8 cellular contexts compared by ENCODE assay signal in the genomic region with DNA sequence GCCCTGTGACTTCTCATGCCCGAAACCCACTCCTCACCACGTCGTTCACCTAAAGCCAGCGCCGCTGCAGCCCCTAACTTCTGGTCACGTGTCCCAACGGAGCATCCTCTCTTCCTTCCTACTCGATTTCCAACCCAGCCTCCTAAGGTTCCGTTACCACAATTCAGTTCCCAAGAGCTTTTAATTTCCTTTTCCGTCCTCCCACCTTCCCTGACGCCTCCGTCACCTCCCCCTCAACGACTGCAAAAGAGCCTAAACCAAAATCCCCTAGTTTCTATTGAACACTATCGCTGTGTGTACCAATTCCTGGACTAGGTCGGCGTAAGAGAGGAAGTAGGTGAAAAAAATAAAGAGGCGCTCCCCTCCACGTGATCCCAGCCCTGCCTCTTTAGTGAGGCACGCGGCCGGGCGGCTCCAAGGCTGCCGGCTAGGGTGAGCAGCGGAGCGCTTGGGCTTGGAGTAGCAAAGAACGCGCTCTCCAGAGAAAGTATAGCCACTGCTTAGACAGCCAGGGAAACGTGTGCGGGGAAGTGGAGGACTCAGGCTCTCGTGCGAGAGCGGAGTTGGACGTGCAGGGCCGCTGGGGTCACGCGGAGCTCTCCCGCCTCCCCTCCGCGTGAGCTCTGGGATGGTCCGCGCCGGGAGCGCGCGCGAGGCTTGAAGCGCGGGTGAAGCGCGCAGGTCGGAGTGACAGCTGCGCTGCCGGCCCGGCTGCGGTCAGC. TPM values are rescaled to one million over a fixed set of nuclear protein-coding genes. Genes with fewer than 3 reads are reported as not detected.
DNase-seq lines count a peak whose midpoint lies in the region; ATAC-seq and TF ChIP-seq lines count a peak whose summit lies in the region.

Gene CENPP (plus strand): TSS at position 685 of the 722 bp plus-strand sequence.
Gene NOL8 (minus strand): TSS at position 82 of the 722 bp plus-strand sequence. CDS start 1,189 bp downstream, outside the sequence.

- H3K9ac ChIP-seq in mucosa of stomach (ENCODE audit: low read length): peak within 1 kb of the TSS; percentile 92

- peak within 1 kb of the TSS; percentile 94 for H3K4me3 Mint-ChIP-seq in activated T-cell treated with anti-CD3 and anti-CD28 coated beads, Interleukin-2, amount 50 U/mL, for 4 hours

- peak within 1 kb of the TSS; percentile 99 for H3K27ac ChIP-seq in Panc1 (ENCODE audit: low read length)

- CTCF ChIA-PET in Panc1 (lab: Charles Lee): no interaction called here

- no peaks in the 10 kb centered on the region for H3K9me3 Mint-ChIP-seq in activated T-cell treated with anti-CD3 and anti-CD28 coated beads, Interleukin-2, amount 50 U/mL, for 4 hours

- H3K27me3 ChIP-seq in Panc1 (ENCODE audit: control insufficient read depth, insufficient read depth, low read length) (no peaks in the 10 kb centered on the region), mucosa of stomach (ENCODE audit: control insufficient read depth, insufficient read depth, low read length) (no peaks in the 10 kb centered on the region)

- in situ Hi-C loops in KBM-7 (cut with MboI; ENCODE audit: low pct_unique_long_range_greater_than_20kb, low sequenced_read_pairs): loop anchor here (25.0 kb wide), 1 partner anchor 287 kb away; no protein-coding TSS in a partner anchor
- in situ Hi-C loops in Panc1 (cut with HindIII; ENCODE audit: low pct_unique_long_range_greater_than_20kb, low sequenced_read_pairs): no loop called here

- no peaks in the 10 kb centered on the region for H3K9me3 ChIP-seq in Panc1 (ENCODE audit: control insufficient read depth, insufficient read depth, low read depth, low read length)
- no peaks in the 10 kb centered on the region for H3K9me3 ChIP-seq in mucosa of stomach (ENCODE audit: control insufficient read depth, low read length)

- H3K4me3 ChIP-seq in Panc1 (ENCODE audit: low read depth in 2 of 2, low read length in 2 of 2) (peak within 1 kb of the TSS; percentile 91 to 97), mucosa of stomach (ENCODE audit: low read length) (peak within 1 kb of the TSS; percentile 98)

- peaks cover 4% of the 10 kb centered on the region; the same call in 1 of the 2 replicates for H3K4me1 ChIP-seq in Panc1 (ENCODE audit: control insufficient read depth, insufficient read depth, low read length)
- peaks cover 14% of the 10 kb centered on the region for H3K4me1 ChIP-seq in mucosa of stomach (ENCODE audit: control insufficient read depth, insufficient read depth, low read length)

- no TSS peak for BruUV-seq in Panc1 (replicated peaks; lab: Mats Ljungman, UMichigan)

- intact Hi-C loops in Panc1 (cut with micrococcal nuclease; ENCODE audit: unreplicated experiment): loop anchor here (10.0 kb wide), 1 partner anchor 119 kb away; no protein-coding TSS in a partner anchor

- H3K36me3 ChIP-seq in Panc1 (ENCODE audit: control insufficient read depth, insufficient read depth, low read length): peaks cover 14% of the 10 kb centered on the region
- no peaks in the 10 kb centered on the region for H3K36me3 ChIP-seq in mucosa of stomach (ENCODE audit: control insufficient read depth, insufficient read depth, low read length)

- no peaks in the 10 kb centered on the region for H3K27me3 Mint-ChIP-seq in activated T-cell treated with anti-CD3 and anti-CD28 coated beads, Interleukin-2, amount 50 U/mL, for 4 hours (ENCODE audit: low read depth)

- H3K36me3 Mint-ChIP-seq in activated T-cell treated with anti-CD3 and anti-CD28 coated beads, Interleukin-2, amount 50 U/mL, for 4 hours (ENCODE audit: insufficient read depth): peaks cover 22% of the 10 kb centered on the region

- TF ChIP-seq CTCF in Panc1 (IDR thresholded peaks at IDR 0.05): no peak

- DNase-seq in DMS79 (lab: John Stamatoyannopoulos, UW) (peak; percentile 26), KBM-7 (peak; percentile 96), Panc1 (ENCODE audit: low read depth, low spot score) (peak; percentile 60)
- DNase-seq in activated T-cell treated with anti-CD3 and anti-CD28 coated beads, Interleukin-2, amount 50 U/mL, for 4 hours: peak; percentile 70
- peak; percentile 56 to 59 for DNase-seq in stimulated activated CD8-positive, alpha-beta memory T cell treated with anti-CD3 and anti-CD28 coated beads, Interleukin-7, amount 100 ng/mL, for 1 hour (ENCODE audit: low read depth in 2 of 2)

- ATAC-seq in GM21723 (IDR thresholded peaks at IDR 0.05; ENCODE audit: unreplicated experiment): peak; percentile 94
- ATAC-seq in Panc1: peak; percentile 97
- peak; percentile 93 to 94 for ATAC-seq in activated T-cell treated with anti-CD3 and anti-CD28 coated beads, Interleukin-2, amount 50 U/mL, for 4 hours
- peak; percentile 94 for ATAC-seq in esophagus mucosa

- H3K4me1 Mint-ChIP-seq in activated T-cell treated with anti-CD3 and anti-CD28 coated beads, Interleukin-2, amount 50 U/mL, for 4 hours (ENCODE audit: low read depth): peaks cover 30% of the 10 kb centered on the region

- POLR2A ChIA-PET in Panc1 (lab: Charles Lee): interaction anchor here (0.6 kb wide), 2 partner anchors 356 to 902 kb away, joined by 3 to 12 read pairs; partner anchors contain the start of gene NFIL3

RNA-seq across cellular contexts. Expression of gene CENPP, which starts in this region (rescaled TPM):
- total RNA-seq in Panc1 (2021; ENCODE audit: unreplicated experiment) (6.7 TPM), esophagus mucosa (8.2 TPM)
- 1.4 TPM for polyA plus RNA-seq in Panc1 (2012; ENCODE audit: insufficient read length)
- total RNA-seq in activated T-cell treated with anti-CD3 and anti-CD28 coated beads, Interleukin-2, amount 50 U/mL, for 4 hours: 10 to 100 TPM; 13.7 to 17.7 (median 15.6) TPM

RNA-seq across cellular contexts. Expression of gene NOL8, which starts in this region (rescaled TPM):
- total RNA-seq in Panc1 (2021; ENCODE audit: unreplicated experiment): 30.6 TPM
- polyA plus RNA-seq in Panc1 (2012; ENCODE audit: insufficient read length): 10.1 TPM
- 10 to 100 TPM; 70.0 to 79.9 (median 73.6) TPM for total RNA-seq in activated T-cell treated with anti-CD3 and anti-CD28 coated beads, Interleukin-2, amount 50 U/mL, for 4 hours
- total RNA-seq in esophagus mucosa: 20.8 TPM

Comparison
In these comparisons a context has a peak if more than half of its experiments do, and no peak if none do; other contexts are left out.
1. Peak in every context shown above with its lines: DNase-seq, ATAC-seq, H3K4me3 ChIP-seq and H3K27ac ChIP-seq.
2. DNase-seq: peak in every context shown above with its lines; median percentile 96 in KBM-7; 70 in activated T-cell treated with anti-CD3 and anti-CD28 coated beads, Interleukin-2, amount 50 U/mL, for 4 hours; 60 in Panc1; 58 in stimulated activated CD8-positive, alpha-beta memory T cell treated with anti-CD3 and anti-CD28 coated beads, Interleukin-7, amount 100 ng/mL, for 1 hour; 26 in DMS79.